Comparison of ENCODE assay signal across 1 cellular context in genomic region chr11:73376168-73376802, GRCh38.
TF ChIP-seq lines count a peak whose summit lies in the region.

TSS of gene RELT (plus strand) at chr11:73376399. CDS start at chr11:73389137, 12,738 bp downstream.

TF ChIP-seq in WTC11, 78 proteins besides CTCF, POLR2A, EP300 and RAD21 (continued from another document):
- TF ChIP-seq E2F5 (CRISPR knock-in tag; IDR thresholded peaks at IDR 0.05): peak; percentile 58; the same call in 1 of the 2 replicates
- TF ChIP-seq ARID4B (CRISPR knock-in tag; IDR thresholded peaks at IDR 0.05; ENCODE audit: borderline replicate concordance): no peak
- TF ChIP-seq ZNF532 (CRISPR knock-in tag; IDR thresholded peaks at IDR 0.05; ENCODE audit: borderline replicate concordance): no peak
- TF ChIP-seq ZNF281 (CRISPR knock-in tag; IDR thresholded peaks at IDR 0.05): no peak
TF ChIP-seq in WTC11: peak in this region for 11.
